8 cellular contexts compared by ENCODE assay signal in genomic region chr22:23385301-23386244, GRCh38.
DNase-seq lines count a peak whose midpoint lies in the region; ATAC-seq and TF ChIP-seq lines count a peak whose summit lies in the region.

No MANE protein-coding gene starts in this region.

- peaks cover 17% of the 10 kb centered on the region for H3K27me3 Mint-ChIP-seq in T-helper 17 cell

- H3K9me3 ChIP-seq in T-helper 17 cell (ENCODE audit: control insufficient read depth, low read length, poor library complexity, severe bottlenecking) (no peaks in the 10 kb centered on the region), right atrium auricular region (no peaks in the 10 kb centered on the region)

- H3K27me3 ChIP-seq in right atrium auricular region = no peaks in the 10 kb centered on the region

- ATAC-seq in T-helper 17 cell = peak; percentile 88
- ATAC-seq in HG03175 (IDR thresholded peaks at IDR 0.05; ENCODE audit: unreplicated experiment) = no peak
- ATAC-seq in GM21390 (IDR thresholded peaks at IDR 0.05; ENCODE audit: unreplicated experiment) = no peak

- H3K4me1 Mint-ChIP-seq in T-helper 17 cell = no peaks in the 10 kb centered on the region

- no peaks in the 10 kb centered on the region for H3K36me3 Mint-ChIP-seq in T-helper 17 cell (ENCODE audit: low read depth)

- no peak overlapping the region for H3K27ac Mint-ChIP-seq in T-helper 17 cell

- no peaks in the 10 kb centered on the region for H3K36me3 ChIP-seq in right atrium auricular region

- no peak overlapping the region for H3K4me3 ChIP-seq in GM12864 (ENCODE audit: low read depth, low read length)
- H3K4me3 ChIP-seq in right atrium auricular region = no peak overlapping the region
- no peak overlapping the region for H3K4me3 ChIP-seq in retinal pigment epithelial cell (ENCODE audit: low read length)

- DNase-seq in GM12864 (ENCODE audit: low read depth) (peak; percentile 42), NCI-H1092 treated with DMSO at 0.1 percent for 48 hours (lab: John Stamatoyannopoulos, UW) (peak; percentile 76), T-helper 17 cell (peak; percentile 63 to 79 (median 65)), amygdala (lab: John Stamatoyannopoulos, UW) (peak in 53 of 56 donors; percentile 20 to 89 (median 62)), right atrium auricular region (ENCODE audit: low spot score) (peak; percentile 83), retinal pigment epithelial cell (ENCODE audit: low read depth) (peak; percentile 43)

- H3K4me3 Mint-ChIP-seq in T-helper 17 cell = no peak overlapping the region

- no peaks in the 10 kb centered on the region for H3K4me1 ChIP-seq in right atrium auricular region

- H3K27ac ChIP-seq in right atrium auricular region = no peak overlapping the region

- peak; percentile 99 for TF ChIP-seq CTCF in GM12864 (IDR thresholded peaks at IDR 0.05; ENCODE audit: low read depth, low read length, missing control alignments)
- peak; percentile 99 for TF ChIP-seq CTCF in right atrium auricular region (IDR thresholded peaks at IDR 0.05)
- peak; percentile 97 for TF ChIP-seq CTCF in retinal pigment epithelial cell (conservative IDR thresholded peaks at IDR 0.05; ENCODE audit: low read depth, low read length)
